8 cellular contexts compared by ENCODE assay signal in the genomic region with DNA sequence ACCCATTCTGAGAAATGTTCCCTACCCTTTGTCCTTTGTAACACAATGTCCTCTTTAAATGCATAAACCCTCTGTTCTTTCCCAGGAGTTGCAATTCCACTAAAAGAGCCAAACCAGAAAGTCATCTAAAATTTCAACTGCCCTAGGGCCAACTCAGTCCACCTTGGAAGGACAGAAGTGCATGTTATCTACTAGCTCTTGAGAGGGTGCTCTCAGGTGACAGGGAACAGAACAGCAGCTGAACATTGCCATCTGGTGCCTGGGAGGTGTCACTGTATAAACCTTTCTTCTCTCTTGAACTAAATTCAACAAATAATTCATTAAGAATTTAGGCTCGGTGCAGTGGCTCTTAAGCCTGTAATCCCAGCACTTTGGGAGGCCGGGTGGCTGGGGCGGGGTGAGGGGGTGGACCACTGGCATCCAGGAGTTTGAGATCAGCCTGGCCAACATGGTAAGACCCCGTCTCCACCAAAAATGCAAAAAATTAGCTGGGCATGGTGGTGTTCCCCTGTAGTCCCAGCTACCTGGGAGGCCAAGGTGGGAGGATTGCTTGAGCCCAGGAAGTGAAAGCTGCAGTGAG. TPM values are rescaled to one million over a fixed set of nuclear protein-coding genes. Genes with fewer than 3 reads are reported as not detected.
DNase-seq lines count a peak whose midpoint lies in the region; ATAC-seq and TF ChIP-seq lines count a peak whose summit lies in the region.

No MANE protein-coding gene starts in this region.

- H2AFZ ChIP-seq in osteoblast (ENCODE audit: low read length), result peak overlapping the region; percentile 48

- H3K36me3 ChIP-seq in osteoblast (ENCODE audit: insufficient read depth, low read length), result no peaks in the 10 kb centered on the region

- H3K9me3 ChIP-seq in osteoblast (ENCODE audit: low read depth, low read length), result no peaks in the 10 kb centered on the region

- H3K79me2 ChIP-seq in osteoblast (ENCODE audit: insufficient read depth, low read length), result no peaks in the 10 kb centered on the region

- DNase-seq in EH (ENCODE audit: low read depth), result peak; percentile 72
- peak; percentile 85 for DNase-seq in NCI-H82 (lab: John Stamatoyannopoulos, UW)
- DNase-seq in activated T-cell treated with anti-CD3 and anti-CD28 coated beads for 1 hour (ENCODE audit: low read depth), result peak; percentile 29
- peak; percentile 65 for DNase-seq in fibroblast of peridontal ligament (ENCODE audit: extremely low read depth)
- DNase-seq in osteoblast (ENCODE audit: insufficient read length, low spot score, missing footprints), result peak; percentile 43

- H3K27me3 ChIP-seq in osteoblast (ENCODE audit: insufficient read depth, low read length), result no peaks in the 10 kb centered on the region

- H3K4me1 ChIP-seq in osteoblast (ENCODE audit: insufficient read depth, low read length), result no peaks in the 10 kb centered on the region

- ATAC-seq in HG03103 (IDR thresholded peaks at IDR 0.05; ENCODE audit: low read depth, unreplicated experiment), result peak; percentile 73
- ATAC-seq in GM21526 (IDR thresholded peaks at IDR 0.05; ENCODE audit: low FRiP score, unreplicated experiment), result no peak
- ATAC-seq in HG02571 (IDR thresholded peaks at IDR 0.05; ENCODE audit: unreplicated experiment), result no peak

- no peak overlapping the region for H3K27ac ChIP-seq in osteoblast (ENCODE audit: low read depth, low read length)

- peak; percentile 68 for TF ChIP-seq CTCF in osteoblast (IDR thresholded peaks at IDR 0.05; ENCODE audit: extremely low read depth, low read depth, low read length)

- H3K4me3 ChIP-seq in osteoblast (ENCODE audit: insufficient read depth, low read length), result no peak overlapping the region

- H3K4me2 ChIP-seq in osteoblast (ENCODE audit: insufficient read depth, low read length), result no peak overlapping the region

- H4K20me1 ChIP-seq in osteoblast (ENCODE audit: insufficient read depth, low read length), result no peaks in the 10 kb centered on the region

RNA-seq across cellular contexts. Expression of gene FERMT2, which starts 10.3 kb away (rescaled TPM):
- total RNA-seq in osteoblast, result 220 and 280 TPM in 2 replicates

Comparison
In these comparisons a context has a peak if more than half of its experiments do, and no peak if none do; other contexts are left out.
1. DNase-seq: peak in every context shown above with its lines; median percentile 85 in NCI-H82; 72 in EH; 65 in fibroblast of peridontal ligament; 43 in osteoblast; 29 in activated T-cell treated with anti-CD3 and anti-CD28 coated beads for 1 hour.